In genomic region chr5:86806206-86806605, GRCh38 we compare ENCODE assay signal across 23 cellular contexts.
DNase-seq lines count a peak whose midpoint lies in the region; ATAC-seq and FAIRE-seq lines count a peak whose summit lies in the region.
"Had no signal": no experiment of that assay in that cellular context is flagged by ENCODE, and none has a peak within 500 bp of the region (broad histone marks: within the 10 kb centered on the region; RNA-seq: fewer than 3 reads in every experiment).

No MANE protein-coding gene starts in this region.

- no peaks in the 10 kb centered on the region for H3K27me3 ChIP-seq in small intestine (ENCODE audit: control insufficient read depth in 2 of 2, insufficient read depth in 2 of 2, low read length in 2 of 2)
- H3K27me3 ChIP-seq in H7 (ENCODE audit: control insufficient read depth, insufficient read depth, low read length): no peaks in the 10 kb centered on the region

- no peak overlapping the region for H3K27ac ChIP-seq in small intestine (ENCODE audit: low read depth in 1 of 2, low read length in 1 of 2)
- H3K27ac ChIP-seq: KMS-11, PC-9 had no signal

- H3K4me3 ChIP-seq in small intestine (ENCODE audit: low read depth in 1 of 2, low read length in 2 of 2) (no peak overlapping the region), H7 (ENCODE audit: insufficient read depth, low read depth, low read length) (no peak overlapping the region)
- H3K4me3 ChIP-seq: PC-9 had no signal

- no peak for ATAC-seq in HG03442 (IDR thresholded peaks at IDR 0.05; ENCODE audit: unreplicated experiment)

- no peak for FAIRE-seq in small intestine (lab: Jason Lieb, UNC)
- FAIRE-seq: GM18507 had no signal

- H3K36me3 ChIP-seq in small intestine (ENCODE audit: control insufficient read depth in 2 of 2, insufficient read depth in 2 of 2, low read length in 2 of 2) (no peaks in the 10 kb centered on the region), H7 (replicated peaks; ENCODE audit: control insufficient read depth, insufficient read depth, low read length) (no peaks in the 10 kb centered on the region)

- H3K9me3 ChIP-seq in small intestine (ENCODE audit: control insufficient read depth, low read depth): no peaks in the 10 kb centered on the region
- H3K9me3 ChIP-seq: SK-N-SH had no signal

- WGBS in small intestine, 3 donors: 9 to 69% (median 48%) methylated on average over 1 of the region's 1 CpG

- peak; percentile 4 for DNase-seq in HuH-7 (ENCODE audit: low spot score)
- peak; percentile 20 for DNase-seq in RKO (ENCODE audit: low spot score)
- DNase-seq in kidney glomerular epithelial cell (lab: John Stamatoyannopoulos, UW): peak; percentile 12
- peak; percentile 5 for DNase-seq in small intestine
- DNase-seq in islet precursor cell: no peak
- DNase-seq in H7: no peak
- no peak for DNase-seq in D341Med (ENCODE audit: low spot score)
- DNase-seq: CD4-positive, CD25-positive, alpha-beta regulatory T cell; COR-L47; DND-41; GDM1; GOT3; NCI-H1694; NCI-H2081; NCI-H2171 treated with DMSO at 0.1 percent for 48 hours; NCI-H446; NCI-H526 treated with DMSO at 0.1 percent for 48 hours; PC-9; SIG-M5; SK-N-SH had no signal

- no peaks in the 10 kb centered on the region for H3K4me1 ChIP-seq in small intestine (ENCODE audit: control insufficient read depth in 2 of 2, insufficient read depth in 1 of 2, low read depth in 1 of 2, low read length in 1 of 2)

Comparison
In these comparisons a context has a peak if more than half of its experiments do, and no peak if none do; other contexts are left out.
1. DNase-seq: peak in HuH-7 (single experiment), RKO (single experiment), kidney glomerular epithelial cell (single experiment) and small intestine (single experiment); none in islet precursor cell (single experiment), H7 (single experiment) and D341Med (single experiment).